11 cellular contexts compared by ENCODE assay signal in genomic region chr5:102807878-102808502, GRCh38. TPM values are rescaled to one million over a fixed set of nuclear protein-coding genes. Genes with fewer than 3 reads are reported as not detected.
DNase-seq lines count a peak whose midpoint lies in the region; ATAC-seq, FAIRE-seq and TF ChIP-seq lines count a peak whose summit lies in the region.
"Had no signal": no experiment of that assay in that cellular context is flagged by ENCODE, and none has a peak within 500 bp of the region (broad histone marks: within the 10 kb centered on the region; RNA-seq: fewer than 3 reads in every experiment).

No MANE protein-coding gene starts in this region.

- no peaks in the 10 kb centered on the region for H3K27me3 Mint-ChIP-seq in natural killer cell (ENCODE audit: low read depth in 2 of 2)

- FAIRE-seq in D721Med (lab: Jason Lieb, UNC) = peak; percentile 66
- FAIRE-seq: G401.6 had no signal

- no peaks in the 10 kb centered on the region for H3K36me3 Mint-ChIP-seq in natural killer cell

- H3K9me3 Mint-ChIP-seq in natural killer cell = no peaks in the 10 kb centered on the region

- intact Hi-C loops in natural killer cell (cut with micrococcal nuclease) = no loop called here

- no peak overlapping the region for H3K27ac Mint-ChIP-seq in natural killer cell

- peak; percentile 89 for ATAC-seq in SK-N-SH treated with all-trans-retinoic acid at 6 μM for 48 hours
- ATAC-seq in natural killer cell = no peak
- ATAC-seq in esophagus mucosa = no peak
- ATAC-seq in HG02571 (IDR thresholded peaks at IDR 0.05; ENCODE audit: unreplicated experiment) = no peak
- no peak for ATAC-seq in HG02973 (IDR thresholded peaks at IDR 0.05; ENCODE audit: unreplicated experiment)

- peaks cover 21 to 44% of the 10 kb centered on the region in 2 donors for H3K4me1 Mint-ChIP-seq in natural killer cell

- no peak for TF ChIP-seq CTCF in D721Med (IDR thresholded peaks at IDR 0.05; ENCODE audit: insufficient read depth, missing control alignments)
- TF ChIP-seq CTCF in natural killer cell (IDR thresholded peaks at IDR 0.05) = no peak

- DNase-seq in D721Med (ENCODE audit: insufficient read length, low spot score) (no peak), NCI-H1048 (lab: John Stamatoyannopoulos, UW) (peak; percentile 41), kidney glomerular epithelial cell (lab: John Stamatoyannopoulos, UW) (peak; percentile 13), natural killer cell (no peak)
- DNase-seq: Karpas-422; stimulated activated CD4-positive, alpha-beta T cell treated with anti-CD3 and anti-CD28 coated beads, Interleukin-15, amount 100 ng/mL, for 24 hours had no signal

- no peak overlapping the region for H3K4me3 Mint-ChIP-seq in natural killer cell

TF ChIP-seq in SK-N-SH treated with all-trans-retinoic acid at 6 μM for 48 hours, 23 proteins besides CTCF, POLR2A, EP300 and RAD21:
- no peak for TF ChIP-seq CREB5 (CRISPR knock-in tag; IDR thresholded peaks at IDR 0.05; ENCODE audit: low read depth)
- TF ChIP-seq, protein P1, sequence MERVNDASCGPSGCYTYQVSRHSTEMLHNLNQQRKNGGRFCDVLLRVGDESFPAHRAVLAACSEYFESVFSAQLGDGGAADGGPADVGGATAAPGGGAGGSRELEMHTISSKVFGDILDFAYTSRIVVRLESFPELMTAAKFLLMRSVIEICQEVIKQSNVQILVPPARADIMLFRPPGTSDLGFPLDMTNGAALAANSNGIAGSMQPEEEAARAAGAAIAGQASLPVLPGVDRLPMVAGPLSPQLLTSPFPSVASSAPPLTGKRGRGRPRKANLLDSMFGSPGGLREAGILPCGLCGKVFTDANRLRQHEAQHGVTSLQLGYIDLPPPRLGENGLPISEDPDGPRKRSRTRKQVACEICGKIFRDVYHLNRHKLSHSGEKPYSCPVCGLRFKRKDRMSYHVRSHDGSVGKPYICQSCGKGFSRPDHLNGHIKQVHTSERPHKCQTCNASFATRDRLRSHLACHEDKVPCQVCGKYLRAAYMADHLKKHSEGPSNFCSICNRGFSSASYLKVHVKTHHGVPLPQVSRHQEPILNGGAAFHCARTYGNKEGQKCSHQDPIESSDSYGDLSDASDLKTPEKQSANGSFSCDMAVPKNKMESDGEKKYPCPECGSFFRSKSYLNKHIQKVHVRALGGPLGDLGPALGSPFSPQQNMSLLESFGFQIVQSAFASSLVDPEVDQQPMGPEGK (CRISPR knock-in tag; IDR thresholded peaks at IDR 0.05; ENCODE audit: borderline replicate concordance) = no peak
- TF ChIP-seq CSDC2 (CRISPR knock-in tag; IDR thresholded peaks at IDR 0.05) = no peak
- no peak for TF ChIP-seq OSR1 (CRISPR knock-in tag; IDR thresholded peaks at IDR 0.05)
- TF ChIP-seq BACH2 (CRISPR knock-in tag; IDR thresholded peaks at IDR 0.05; ENCODE audit: borderline replicate concordance) = no peak
- no peak for TF ChIP-seq SNAI2 (CRISPR knock-in tag; IDR thresholded peaks at IDR 0.05)
- TF ChIP-seq ZNF8 (CRISPR knock-in tag; IDR thresholded peaks at IDR 0.05) = no peak
- TF ChIP-seq CSRNP3 (CRISPR knock-in tag; IDR thresholded peaks at IDR 0.05) = no peak
- no peak for TF ChIP-seq RARB (CRISPR knock-in tag; IDR thresholded peaks at IDR 0.05)
- no peak for TF ChIP-seq ESRRG (CRISPR knock-in tag; IDR thresholded peaks at IDR 0.05)
- no peak for TF ChIP-seq TOX (CRISPR knock-in tag; IDR thresholded peaks at IDR 0.05; ENCODE audit: borderline replicate concordance)
- TF ChIP-seq ZC3H10 (CRISPR knock-in tag; IDR thresholded peaks at IDR 0.05) = no peak
- no peak for TF ChIP-seq ZNF565 (CRISPR knock-in tag; conservative IDR thresholded peaks at IDR 0.05; ENCODE audit: low read depth)
- TF ChIP-seq ZFP30 (CRISPR knock-in tag; IDR thresholded peaks at IDR 0.05) = no peak
- TF ChIP-seq, protein P2, sequence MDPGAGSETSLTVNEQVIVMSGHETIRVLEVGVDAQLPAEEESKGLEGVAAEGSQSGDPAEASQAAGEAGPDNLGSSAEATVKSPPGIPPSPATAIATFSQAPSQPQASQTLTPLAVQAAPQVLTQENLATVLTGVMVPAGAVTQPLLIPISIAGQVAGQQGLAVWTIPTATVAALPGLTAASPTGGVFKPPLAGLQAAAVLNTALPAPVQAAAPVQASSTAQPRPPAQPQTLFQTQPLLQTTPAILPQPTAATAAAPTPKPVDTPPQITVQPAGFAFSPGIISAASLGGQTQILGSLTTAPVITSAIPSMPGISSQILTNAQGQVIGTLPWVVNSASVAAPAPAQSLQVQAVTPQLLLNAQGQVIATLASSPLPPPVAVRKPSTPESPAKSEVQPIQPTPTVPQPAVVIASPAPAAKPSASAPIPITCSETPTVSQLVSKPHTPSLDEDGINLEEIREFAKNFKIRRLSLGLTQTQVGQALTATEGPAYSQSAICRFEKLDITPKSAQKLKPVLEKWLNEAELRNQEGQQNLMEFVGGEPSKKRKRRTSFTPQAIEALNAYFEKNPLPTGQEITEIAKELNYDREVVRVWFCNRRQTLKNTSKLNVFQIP (CRISPR knock-in tag; IDR thresholded peaks at IDR 0.05; ENCODE audit: borderline replicate concordance, low read depth) = no peak
- TF ChIP-seq ZFP3 (CRISPR knock-in tag; IDR thresholded peaks at IDR 0.05) = no peak
- TF ChIP-seq ARNTL (CRISPR knock-in tag; IDR thresholded peaks at IDR 0.05; ENCODE audit: borderline replicate concordance, low read depth) = no peak
- TF ChIP-seq TCF4 (CRISPR knock-in tag; IDR thresholded peaks at IDR 0.05; ENCODE audit: borderline replicate concordance) = no peak
- TF ChIP-seq TSHZ2 (CRISPR knock-in tag; IDR thresholded peaks at IDR 0.05) = no peak
- TF ChIP-seq GLIS3 (CRISPR knock-in tag; IDR thresholded peaks at IDR 0.05) = no peak
TF ChIP-seq in SK-N-SH treated with all-trans-retinoic acid at 6 μM for 48 hours: peak in this region for 0.

RNA-seq across cellular contexts. Expression of gene PAM, which starts 52.9 kb away (rescaled TPM):
- total RNA-seq in natural killer cell (10 to 100 TPM; 67.6 to 79.9 (median 75.3) TPM), esophagus mucosa (51.3 TPM)

Comparison
In these comparisons a context has a peak if more than half of its experiments do, and no peak if none do; other contexts are left out.
1. DNase-seq: peak in NCI-H1048 (single experiment) and kidney glomerular epithelial cell (single experiment); none in D721Med (single experiment) and natural killer cell (single experiment).